In the genomic region with DNA sequence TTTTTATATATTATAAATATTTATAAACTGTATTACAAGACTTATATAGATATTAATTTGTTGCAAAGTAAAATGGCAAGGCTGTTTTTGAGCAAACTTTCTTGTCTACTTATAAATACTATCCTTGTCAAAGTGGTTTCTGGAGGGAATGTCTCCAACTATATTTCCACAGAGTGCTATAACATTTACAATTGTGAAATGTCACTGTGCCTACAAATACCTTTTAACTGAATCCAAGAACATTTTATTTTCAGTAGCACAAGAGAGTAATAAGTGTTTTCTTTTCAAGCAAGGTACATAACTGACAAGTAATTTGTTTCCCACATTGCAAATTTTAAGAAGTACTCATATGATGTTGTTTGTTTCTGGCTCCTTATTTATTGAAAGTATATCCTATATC, we compare ENCODE assay signal across 17 cellular contexts.
DNase-seq lines count a peak whose midpoint lies in the region; ATAC-seq and TF ChIP-seq lines count a peak whose summit lies in the region.
"Had no signal": no experiment of that assay in that cellular context is flagged by ENCODE, and none has a peak within 500 bp of the region (broad histone marks: within the 10 kb centered on the region; RNA-seq: fewer than 3 reads in every experiment).

No MANE protein-coding gene starts in this region.

- TF ChIP-seq CTCF in 22Rv1 (IDR thresholded peaks at IDR 0.05) (no peak), VCaP (conservative IDR thresholded peaks at IDR 0.05) (no peak), upper lobe of right lung (IDR thresholded peaks at IDR 0.05) (no peak)

- H3K27ac ChIP-seq in 22Rv1 = peak overlapping the region; percentile 32
- H3K27ac ChIP-seq in VCaP = peak overlapping the region; percentile 19
- H3K27ac ChIP-seq in upper lobe of right lung = no peak overlapping the region
- H3K27ac ChIP-seq: A549, C4-2B, HL-60 had no signal

- H3K4me1 ChIP-seq in upper lobe of right lung = no peaks in the 10 kb centered on the region
- H3K4me1 ChIP-seq: A549, Caco-2 had no signal

- CTCF ChIA-PET in activated CD4-positive, alpha-beta memory T cell treated with anti-CD3 and anti-CD28 coated beads, Interleukin-2, amount 10 ng/mL, durations not matched to agents 7 days and 5 days (lab: Charles Lee) = no interaction called here

- H3K27ac Mint-ChIP-seq in activated CD4-positive, alpha-beta memory T cell treated with anti-CD3 and anti-CD28 coated beads, Interleukin-2, amount 10 ng/mL, durations not matched to agents 7 days and 5 days = no peak overlapping the region
- H3K27ac Mint-ChIP-seq: CD4-positive, alpha-beta T cell; GM23338; HFFc6 had no signal

- no peak overlapping the region for H3K4me3 ChIP-seq in upper lobe of right lung
- H3K4me3 ChIP-seq: A549, GM23338 had no signal

- intact Hi-C loops in upper lobe of right lung (cut with DNase I) = no loop called here

- no peaks in the 10 kb centered on the region for H3K27me3 Mint-ChIP-seq in activated CD4-positive, alpha-beta memory T cell treated with anti-CD3 and anti-CD28 coated beads, Interleukin-2, amount 10 ng/mL, durations not matched to agents 7 days and 5 days
- H3K27me3 Mint-ChIP-seq: CD4-positive, alpha-beta T cell had no signal

- POLR2A ChIA-PET in activated CD4-positive, alpha-beta memory T cell treated with anti-CD3 and anti-CD28 coated beads, Interleukin-2, amount 10 ng/mL, durations not matched to agents 7 days and 5 days (lab: Charles Lee) = no interaction called here

- no peaks in the 10 kb centered on the region for H3K9me3 Mint-ChIP-seq in activated CD4-positive, alpha-beta memory T cell treated with anti-CD3 and anti-CD28 coated beads, Interleukin-2, amount 10 ng/mL, durations not matched to agents 7 days and 5 days
- H3K9me3 Mint-ChIP-seq: CD4-positive, alpha-beta T cell; GM23338; HFFc6 had no signal

- H3K9me3 ChIP-seq in upper lobe of right lung = no peaks in the 10 kb centered on the region
- H3K9me3 ChIP-seq: A549, Caco-2 had no signal

- H3K4me3 Mint-ChIP-seq in activated CD4-positive, alpha-beta memory T cell treated with anti-CD3 and anti-CD28 coated beads, Interleukin-2, amount 10 ng/mL, durations not matched to agents 7 days and 5 days = no peak overlapping the region
- H3K4me3 Mint-ChIP-seq: CD4-positive, alpha-beta T cell; GM23338; HFFc6 had no signal

- H3K36me3 ChIP-seq in upper lobe of right lung = no peaks in the 10 kb centered on the region

- H3K27me3 ChIP-seq in upper lobe of right lung = no peaks in the 10 kb centered on the region

- DNase-seq in left lobe of liver (ENCODE audit: low spot score) (no peak), upper lobe of right lung (no peak)
- no peak for DNase-seq in stimulated activated naive CD8-positive, alpha-beta T cell treated with anti-CD3 and anti-CD28 coated beads, Interleukin-15, Interleukin-2, amounts not matched to agents 100 U/mL and 50 U/mL, for 24 hours
- DNase-seq in activated CD4-positive, alpha-beta memory T cell treated with anti-CD3 and anti-CD28 coated beads, Interleukin-2, amount 10 ng/mL, durations not matched to agents 7 days and 5 days = no peak
- DNase-seq: AML-193; Caco-2; CD4-positive, alpha-beta T cell; GDM1; H7; HFFc6 had no signal

- no peaks in the 10 kb centered on the region for H3K36me3 Mint-ChIP-seq in activated CD4-positive, alpha-beta memory T cell treated with anti-CD3 and anti-CD28 coated beads, Interleukin-2, amount 10 ng/mL, durations not matched to agents 7 days and 5 days (ENCODE audit: low read depth)

- ATAC-seq in left lobe of liver = peak; percentile 19
- peak; percentile 48 for ATAC-seq in upper lobe of right lung
- no peak for ATAC-seq in stimulated activated naive CD8-positive, alpha-beta T cell treated with anti-CD3 and anti-CD28 coated beads, Interleukin-15, Interleukin-2, amounts not matched to agents 100 U/mL and 50 U/mL, for 24 hours
- ATAC-seq: A549, GM23338, HCT116 had no signal

- no peaks in the 10 kb centered on the region for H3K4me1 Mint-ChIP-seq in activated CD4-positive, alpha-beta memory T cell treated with anti-CD3 and anti-CD28 coated beads, Interleukin-2, amount 10 ng/mL, durations not matched to agents 7 days and 5 days
